ENCODE assay signal across 21 cellular contexts in the genomic region with DNA sequence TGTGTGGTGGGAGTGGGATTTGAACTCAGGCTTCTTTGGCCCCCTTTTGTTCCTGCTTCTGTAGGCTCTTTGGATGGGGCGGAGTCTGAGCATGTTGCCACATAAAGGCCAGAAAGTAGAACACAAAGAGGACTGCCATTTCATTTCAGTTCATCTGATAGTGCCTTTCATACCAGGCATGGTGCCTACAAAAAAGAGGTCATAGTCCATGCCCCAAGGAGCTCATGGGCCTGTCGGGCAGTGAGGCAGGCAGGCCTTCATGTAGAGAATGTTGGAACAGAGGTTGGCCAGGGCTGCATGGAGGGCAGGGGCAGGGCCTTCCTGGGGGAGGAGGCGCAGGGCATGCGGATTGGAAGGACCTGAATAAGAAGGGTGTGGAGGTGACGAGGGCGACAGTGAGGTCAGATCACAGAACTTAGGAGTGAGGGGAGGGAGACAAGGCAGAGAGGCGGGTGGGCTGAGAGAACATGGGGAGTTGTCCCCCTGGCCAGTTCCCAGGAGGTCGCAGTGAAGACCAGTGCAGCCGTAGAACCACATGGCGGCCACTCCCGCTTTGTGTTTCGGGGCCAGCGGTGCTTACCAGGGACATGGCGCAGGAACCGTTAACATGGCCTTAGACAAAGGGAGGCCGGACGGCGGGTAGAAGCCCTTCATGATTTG. TPM values are rescaled to one million over a fixed set of nuclear protein-coding genes. Genes with fewer than 3 reads are reported as not detected.
DNase-seq lines count a peak whose midpoint lies in the region; ATAC-seq, FAIRE-seq and TF ChIP-seq lines count a peak whose summit lies in the region.
"Had no signal": no experiment of that assay in that cellular context is flagged by ENCODE, and none has a peak within 500 bp of the region (broad histone marks: within the 10 kb centered on the region; RNA-seq: fewer than 3 reads in every experiment).

No MANE protein-coding gene starts in this region.

- ATAC-seq in K562 (no peak), right lobe of liver (peak in 3 of 4 donors; percentile 13 to 85 (median 50)), GM18907 (IDR thresholded peaks at IDR 0.05; ENCODE audit: unreplicated experiment) (no peak), HG03045 (IDR thresholded peaks at IDR 0.05; ENCODE audit: unreplicated experiment) (no peak), GM21717 (IDR thresholded peaks at IDR 0.05; ENCODE audit: unreplicated experiment) (no peak)
- ATAC-seq in effector memory CD8-positive, alpha-beta T cell (replicated peaks) = no peak
- ATAC-seq: GM12878, Panc1, Right ventricle myocardium inferior had no signal

- H3K4me3 Mint-ChIP-seq in osteocyte (ENCODE audit: unreplicated experiment) = no peak overlapping the region
- H3K4me3 Mint-ChIP-seq in effector memory CD8-positive, alpha-beta T cell = no peak overlapping the region
- H3K4me3 Mint-ChIP-seq: CD8-positive, alpha-beta memory T cell had no signal

- H3K9me1 ChIP-seq in K562 (ENCODE audit: control insufficient read depth, insufficient read depth, low read length) = no peaks in the 10 kb centered on the region

- H3K4me2 ChIP-seq in BLaER1 (no peak overlapping the region), K562 (ENCODE audit: insufficient read depth, low read length) (no peak overlapping the region)

- CTCF ChIA-PET in K562 (lab: Yijun Ruan, JAX; ENCODE audit: low intra/inter-chr PET ratio) = no interaction called here

- H3K9ac ChIP-seq in BLaER1 (no peak overlapping the region), K562 (ENCODE audit: insufficient read depth in 1 of 2, low read depth in 2 of 2, low read length in 2 of 2) (no peak overlapping the region)
- H3K9ac ChIP-seq: GM23248 had no signal

- TF ChIP-seq EP300 in K562 (IDR thresholded peaks at IDR 0.05; ENCODE audit: low read length) = no peak

- TF ChIP-seq CTCF in K562 (IDR thresholded peaks at IDR 0.05 in 2 of 3, conservative IDR thresholded peaks at IDR 0.05 in 1 of 3; ENCODE audit: insufficient read depth in 2 of 3, low read depth in 1 of 3, low read length in 3 of 3) = no peak
- TF ChIP-seq CTCF in right lobe of liver (IDR thresholded peaks at IDR 0.05) = no peak
- TF ChIP-seq CTCF in osteocyte (IDR thresholded peaks at IDR 0.05) = no peak

- in situ Hi-C loops in K562 (cut with MboI) = loop anchor here (5.0 kb wide), 1 partner anchor 232 kb away; no protein-coding TSS in a partner anchor

- peaks cover 67% of the 10 kb centered on the region for H3K4me1 ChIP-seq in BLaER1
- H3K4me1 ChIP-seq in K562 (replicated peaks in 1 of 2; ENCODE audit: control insufficient read depth in 2 of 2, insufficient read depth in 2 of 2, low read length in 2 of 2) = no peaks in the 10 kb centered on the region
- peaks cover 0 to 5% (median 0%) of the 10 kb centered on the region in 4 donors for H3K4me1 ChIP-seq in right lobe of liver

- H3K4me1 Mint-ChIP-seq in osteocyte (ENCODE audit: unreplicated experiment) = peaks cover 35% of the 10 kb centered on the region
- peaks cover 0 to 5% of the 10 kb centered on the region in 2 donors for H3K4me1 Mint-ChIP-seq in effector memory CD8-positive, alpha-beta T cell (ENCODE audit: low read depth in 2 of 2)
- H3K4me1 Mint-ChIP-seq: CD8-positive, alpha-beta memory T cell had no signal

- H3K4me3 ChIP-seq in BLaER1 (no peak overlapping the region), K562 (no peak overlapping the region), right lobe of liver (no peak overlapping the region)
- H3K4me3 ChIP-seq: BLaER1 treated with 17β-estradiol and CSF1 and Interleukin-3, amounts not matched to agents 10 nM and 100 nM; GM12878; GM23248; MG63 had no signal

- 58% methylated on average over 18 of the region's 18 CpGs for WGBS in K562 (ENCODE audit: insufficient coverage, low coverage, missing lambda C conversion rate)
- 86% methylated on average over 11 of the region's 18 CpGs for WGBS in right lobe of liver (ENCODE audit: insufficient coverage, low coverage, low lambda C conversion rate, missing lambda C conversion rate)

- TF ChIP-seq RAD21 in K562 (CRISPR knock-in tag; conservative IDR thresholded peaks at IDR 0.05 in 1 of 2, IDR thresholded peaks at IDR 0.05 in 1 of 2) = no peak

- BruUV-seq in K562 (replicated peaks; lab: Mats Ljungman, UMichigan) = no TSS peak

- H3K79me2 ChIP-seq in K562 (ENCODE audit: control insufficient read depth, insufficient read depth, low read length) = no peaks in the 10 kb centered on the region

- H2AFZ ChIP-seq in K562 (ENCODE audit: low read depth, low read length) = no peak overlapping the region
- H2AFZ ChIP-seq: GM23248 had no signal

- POLR2A ChIA-PET in K562 (lab: Yijun Ruan, JAX) = no interaction called here

- H3K27ac ChIP-seq in BLaER1 = peak overlapping the region; percentile 68
- H3K27ac ChIP-seq in K562 (ENCODE audit: extremely low read depth, low read depth, low read length) = no peak overlapping the region
- H3K27ac ChIP-seq in right lobe of liver = no peak overlapping the region
- H3K27ac ChIP-seq: GM23248 had no signal

- H3K9me3 ChIP-seq in BLaER1 (no peaks in the 10 kb centered on the region), K562 (replicated peaks; ENCODE audit: control insufficient read depth, insufficient read depth, low read depth, low read length) (no peaks in the 10 kb centered on the region), right lobe of liver (no peaks in the 10 kb centered on the region)
- H3K9me3 ChIP-seq: BLaER1 treated with 17β-estradiol and CSF1 and Interleukin-3, amounts not matched to agents 10 nM and 100 nM; MG63 had no signal

- peaks cover 94% of the 10 kb centered on the region for H3K36me3 ChIP-seq in BLaER1
- no peaks in the 10 kb centered on the region for H3K36me3 ChIP-seq in K562 (ENCODE audit: control insufficient read depth, insufficient read depth, low read length)
- H3K36me3 ChIP-seq in right lobe of liver = no peaks in the 10 kb centered on the region

- no peak for DNase-seq in K562 (ENCODE audit: extremely low read depth in 1 of 4, low spot score in 3 of 4)
- DNase-seq in right lobe of liver = no peak
- DNase-seq in osteocyte (ENCODE audit: extremely low spot score, unreplicated experiment) = no peak
- DNase-seq in effector memory CD8-positive, alpha-beta T cell = no peak
- DNase-seq: CD8-positive, alpha-beta memory T cell; DND-41; GDM1; GM23248; MG63; NCI-H146; NCI-H2081; NCI-H510A treated with DMSO at 0.1 percent for 48 hours had no signal

- H3K27ac Mint-ChIP-seq in osteocyte (ENCODE audit: unreplicated experiment) = peak overlapping the region; percentile 34
- no peak overlapping the region for H3K27ac Mint-ChIP-seq in effector memory CD8-positive, alpha-beta T cell

- H4K20me1 ChIP-seq in BLaER1 = no peaks in the 10 kb centered on the region
- H4K20me1 ChIP-seq in K562 (replicated peaks; ENCODE audit: control insufficient read depth, insufficient read depth, low read length) = no peaks in the 10 kb centered on the region

- no peaks in the 10 kb centered on the region for H3K27me3 Mint-ChIP-seq in osteocyte (ENCODE audit: unreplicated experiment)
- H3K27me3 Mint-ChIP-seq in effector memory CD8-positive, alpha-beta T cell = peaks cover 54 to 70% of the 10 kb centered on the region in 2 donors

- peaks cover 48% of the 10 kb centered on the region for H3K36me3 Mint-ChIP-seq in osteocyte (ENCODE audit: unreplicated experiment)
- H3K36me3 Mint-ChIP-seq in effector memory CD8-positive, alpha-beta T cell (ENCODE audit: insufficient read depth) = no peaks in the 10 kb centered on the region
- H3K36me3 Mint-ChIP-seq: CD8-positive, alpha-beta memory T cell had no signal

- H3K27me3 ChIP-seq in BLaER1 = no peaks in the 10 kb centered on the region
- peaks cover 2 to 45% of the 10 kb centered on the region in 2 experiments; a peak in 4 of 5 replicates for H3K27me3 ChIP-seq in K562 (ENCODE audit: control insufficient read depth in 2 of 2, insufficient read depth in 2 of 2, low read length in 2 of 2)
- no peaks in the 10 kb centered on the region for H3K27me3 ChIP-seq in right lobe of liver
- H3K27me3 ChIP-seq: BLaER1 treated with 17β-estradiol and CSF1 and Interleukin-3, amounts not matched to agents 10 nM and 100 nM; MG63 had no signal

- TF ChIP-seq POLR2A in K562 (conservative IDR thresholded peaks at IDR 0.05) (no peak), right lobe of liver (IDR thresholded peaks at IDR 0.05) (no peak)

- no peak for FAIRE-seq in K562 (lab: Jason Lieb, UNC)
- FAIRE-seq: GM12878, GM18507 had no signal

- H3K9me3 Mint-ChIP-seq in osteocyte (ENCODE audit: unreplicated experiment) = no peaks in the 10 kb centered on the region
- H3K9me3 Mint-ChIP-seq in effector memory CD8-positive, alpha-beta T cell = no peaks in the 10 kb centered on the region
- H3K9me3 Mint-ChIP-seq: CD8-positive, alpha-beta memory T cell had no signal

- intact Hi-C loops in K562 (cut with micrococcal nuclease) = no loop called here
- intact Hi-C loops in right lobe of liver (cut with DNase I) = loop anchor here in 1 of 2 donors (10.0 kb wide), 1 partner anchor 229 kb away; no protein-coding TSS in a partner anchor

RNA-seq across cellular contexts. Expression of a gene that starts 49.1 kb away (rescaled TPM):
- 25.1 and 41.2 TPM in 2 replicates for total RNA-seq in K562 (2011; cell fraction: chromatin; rRNA removed; ENCODE audit: low replicate concordance)
- 12.7 and 15.7 TPM in 2 replicates for total RNA-seq in K562 (2011; cell fraction: nucleolus; rRNA removed)
- total RNA-seq in K562 (2011; cell fraction: nucleoplasm; rRNA removed) = 28.8 TPM in 2 replicates
- total RNA-seq in K562 (2014; rRNA removed) (45.6 and 49.9 TPM in 2 replicates), K562 (2014; rRNA removed; fragmentation: Illumina TruSeq; extraction: Trizol) (45.7 and 56.2 TPM in 2 replicates), K562 (2015; rRNA removed; fragmentation: Illumina TruSeq; extraction: Trizol) (39.2 and 44.1 TPM in 2 replicates), K562 (2021) (94.3 and 99.4 TPM in 2 replicates), right lobe of liver (10 to 100 TPM in 5 of 6 experiments, 1 to 10 TPM in 1; 9.6 to 28.5 (median 20.8) TPM), osteocyte (91.8 and 98.0 TPM in 2 replicates)
- polyA plus RNA-seq in K562 (2011; rRNA removed) (64.0 and 95.3 TPM in 2 replicates), K562 (2014; fragmentation: Illumina TruSeq; extraction: Trizol) (55.2 and 59.8 TPM in 2 replicates), K562 (2014; fragmentation: Nextera tagmentation; extraction: Ambion mirVana) (10 to 100 TPM; 37.8 to 50.4 TPM), K562 (2014; rRNA removed) (66.3 and 72.1 TPM in 2 replicates)
- 35.4 and 40.8 TPM in 2 replicates for polyA plus RNA-seq in K562 (2011; cell fraction: cytosol; rRNA removed)
- polyA plus RNA-seq in K562 (2011; cell fraction: nucleus; rRNA removed) = 28.1 and 35.0 TPM in 2 replicates
- 51.3 and 95.2 TPM in 2 replicates for polyA plus RNA-seq in K562 (2012)
- 27.7 and 38.9 TPM in 2 replicates for polyA minus RNA-seq in K562 (2011; rRNA and poly(A)+ RNA removed)
- 12.0 and 16.9 TPM in 2 replicates for polyA minus RNA-seq in K562 (2011; cell fraction: cytosol; rRNA and poly(A)+ RNA removed)
- 7.1 and 12.2 TPM in 2 replicates for polyA minus RNA-seq in K562 (2011; cell fraction: nucleus; rRNA and poly(A)+ RNA removed)

RNA-seq across cellular contexts. Expression of a gene that starts 49.3 kb away (rescaled TPM):
- 41.0 and 77.7 TPM in 2 replicates for total RNA-seq in K562 (2011; cell fraction: chromatin; rRNA removed; ENCODE audit: low replicate concordance)
- 20.5 and 21.1 TPM in 2 replicates for total RNA-seq in K562 (2011; cell fraction: nucleolus; rRNA removed)
- 28.6 and 37.0 TPM in 2 replicates for total RNA-seq in K562 (2011; cell fraction: nucleoplasm; rRNA removed)
- total RNA-seq in K562 (2014; rRNA removed) = 59.8 and 79.0 TPM in 2 replicates
- total RNA-seq in K562 (2014; rRNA removed; fragmentation: Illumina TruSeq; extraction: Trizol) = 117 and 123 TPM in 2 replicates
- 115 and 121 TPM in 2 replicates for total RNA-seq in K562 (2015; rRNA removed; fragmentation: Illumina TruSeq; extraction: Trizol)
- total RNA-seq in K562 (2021) = 77.2 and 80.7 TPM in 2 replicates
- 44.1 and 59.3 TPM in 2 replicates for polyA plus RNA-seq in K562 (2011; rRNA removed)
- 14.8 and 36.5 TPM in 2 replicates for polyA plus RNA-seq in K562 (2011; cell fraction: cytosol; rRNA removed)
- 41.1 and 55.6 TPM in 2 replicates for polyA plus RNA-seq in K562 (2011; cell fraction: nucleus; rRNA removed)
- 81.0 and 95.1 TPM in 2 replicates for polyA plus RNA-seq in K562 (2012)
- 94.5 and 105 TPM in 2 replicates for polyA plus RNA-seq in K562 (2014; fragmentation: Illumina TruSeq; extraction: Trizol)
- polyA plus RNA-seq in K562 (2014; fragmentation: Nextera tagmentation; extraction: Ambion mirVana) = 100 to 1,000 TPM in 1 of 2 experiments, 10 to 100 TPM in 1; 98.4 to 151 TPM
- 54.2 and 55.0 TPM in 2 replicates for polyA plus RNA-seq in K562 (2014; rRNA removed)
- polyA minus RNA-seq in K562 (2011; rRNA and poly(A)+ RNA removed) = 93.3 and 95.1 TPM in 2 replicates
- 47.0 and 49.4 TPM in 2 replicates for polyA minus RNA-seq in K562 (2011; cell fraction: cytosol; rRNA and poly(A)+ RNA removed)
- polyA minus RNA-seq in K562 (2011; cell fraction: nucleus; rRNA and poly(A)+ RNA removed) = 28.9 and 47.3 TPM in 2 replicates
- total RNA-seq in right lobe of liver = 10 to 100 TPM; 10.6 to 21.2 (median 11.7) TPM
- 27.7 and 28.8 TPM in 2 replicates for total RNA-seq in osteocyte

Comparison
In these comparisons a context has a peak if more than half of its experiments do, and no peak if none do; other contexts are left out.
1. ATAC-seq: peak in right lobe of liver (3 of 4); none in K562 (single experiment), effector memory CD8-positive, alpha-beta T cell (single experiment), GM18907 (single experiment), HG03045 (single experiment) and GM21717 (single experiment).